In genomic region chr12:23376238-23376637, GRCh38 we compare ENCODE assay signal across 1 cellular context.
TF ChIP-seq lines count a peak whose summit lies in the region.

No MANE protein-coding gene starts in this region.

TF ChIP-seq in WTC11, 78 proteins besides CTCF, POLR2A, EP300 and RAD21 (continued from another document):
- TF ChIP-seq PREB (CRISPR knock-in tag; IDR thresholded peaks at IDR 0.05; ENCODE audit: borderline replicate concordance) (no peak), E2F1 (CRISPR knock-in tag; IDR thresholded peaks at IDR 0.05) (no peak), FOXP4 (CRISPR knock-in tag; IDR thresholded peaks at IDR 0.05) (no peak), MYBL2 (CRISPR knock-in tag; IDR thresholded peaks at IDR 0.05) (no peak), SOX15 (CRISPR knock-in tag; IDR thresholded peaks at IDR 0.05) (no peak), ZNF121 (CRISPR knock-in tag; IDR thresholded peaks at IDR 0.05) (no peak), HMGXB4 (CRISPR knock-in tag; IDR thresholded peaks at IDR 0.05) (no peak), RELA (CRISPR knock-in tag; IDR thresholded peaks at IDR 0.05; ENCODE audit: borderline replicate concordance) (no peak), MXD4 (CRISPR knock-in tag; IDR thresholded peaks at IDR 0.05; ENCODE audit: borderline replicate concordance) (no peak), CBFB (CRISPR knock-in tag; IDR thresholded peaks at IDR 0.05; ENCODE audit: low read depth) (no peak), NFE2L1 (CRISPR knock-in tag; IDR thresholded peaks at IDR 0.05) (no peak), GTF2I (CRISPR knock-in tag; conservative IDR thresholded peaks at IDR 0.05) (no peak)
